Comparison of ENCODE assay signal across 1 cellular context in the genomic region with DNA sequence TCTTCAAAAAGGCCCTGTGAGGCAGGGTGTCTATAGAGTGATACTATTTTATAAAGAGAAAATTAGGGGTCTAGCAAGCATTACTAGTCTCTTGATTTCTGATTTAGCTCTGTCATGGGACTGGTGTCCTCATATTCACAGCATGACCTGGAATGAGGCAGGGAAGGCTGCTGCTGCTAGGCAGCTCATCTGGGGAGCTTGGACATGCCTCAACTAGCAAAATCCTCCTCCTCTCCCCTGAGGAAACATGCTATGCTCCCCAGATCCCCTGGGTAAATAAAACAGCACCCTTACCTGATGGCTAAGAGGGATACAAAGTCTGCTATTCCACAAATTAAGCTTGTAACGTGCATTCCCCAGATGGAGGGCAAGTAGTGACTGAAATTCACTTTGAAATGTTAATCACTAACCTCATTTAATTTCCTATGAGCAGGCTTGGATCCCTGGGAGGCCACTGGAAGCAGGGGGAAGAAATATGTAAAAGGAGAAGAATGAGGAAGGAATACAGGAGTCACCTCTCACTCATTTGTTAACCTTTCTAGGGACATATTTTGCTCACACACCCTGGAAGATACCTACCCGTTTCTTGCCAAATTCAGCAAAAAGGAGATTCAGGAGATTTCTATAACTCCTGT.
TF ChIP-seq lines count a peak whose summit lies in the region.

No MANE protein-coding gene starts in this region.

TF ChIP-seq in H1, 55 proteins besides CTCF, POLR2A, EP300 and RAD21 (continued from another document):
- TF ChIP-seq, protein P1, sequence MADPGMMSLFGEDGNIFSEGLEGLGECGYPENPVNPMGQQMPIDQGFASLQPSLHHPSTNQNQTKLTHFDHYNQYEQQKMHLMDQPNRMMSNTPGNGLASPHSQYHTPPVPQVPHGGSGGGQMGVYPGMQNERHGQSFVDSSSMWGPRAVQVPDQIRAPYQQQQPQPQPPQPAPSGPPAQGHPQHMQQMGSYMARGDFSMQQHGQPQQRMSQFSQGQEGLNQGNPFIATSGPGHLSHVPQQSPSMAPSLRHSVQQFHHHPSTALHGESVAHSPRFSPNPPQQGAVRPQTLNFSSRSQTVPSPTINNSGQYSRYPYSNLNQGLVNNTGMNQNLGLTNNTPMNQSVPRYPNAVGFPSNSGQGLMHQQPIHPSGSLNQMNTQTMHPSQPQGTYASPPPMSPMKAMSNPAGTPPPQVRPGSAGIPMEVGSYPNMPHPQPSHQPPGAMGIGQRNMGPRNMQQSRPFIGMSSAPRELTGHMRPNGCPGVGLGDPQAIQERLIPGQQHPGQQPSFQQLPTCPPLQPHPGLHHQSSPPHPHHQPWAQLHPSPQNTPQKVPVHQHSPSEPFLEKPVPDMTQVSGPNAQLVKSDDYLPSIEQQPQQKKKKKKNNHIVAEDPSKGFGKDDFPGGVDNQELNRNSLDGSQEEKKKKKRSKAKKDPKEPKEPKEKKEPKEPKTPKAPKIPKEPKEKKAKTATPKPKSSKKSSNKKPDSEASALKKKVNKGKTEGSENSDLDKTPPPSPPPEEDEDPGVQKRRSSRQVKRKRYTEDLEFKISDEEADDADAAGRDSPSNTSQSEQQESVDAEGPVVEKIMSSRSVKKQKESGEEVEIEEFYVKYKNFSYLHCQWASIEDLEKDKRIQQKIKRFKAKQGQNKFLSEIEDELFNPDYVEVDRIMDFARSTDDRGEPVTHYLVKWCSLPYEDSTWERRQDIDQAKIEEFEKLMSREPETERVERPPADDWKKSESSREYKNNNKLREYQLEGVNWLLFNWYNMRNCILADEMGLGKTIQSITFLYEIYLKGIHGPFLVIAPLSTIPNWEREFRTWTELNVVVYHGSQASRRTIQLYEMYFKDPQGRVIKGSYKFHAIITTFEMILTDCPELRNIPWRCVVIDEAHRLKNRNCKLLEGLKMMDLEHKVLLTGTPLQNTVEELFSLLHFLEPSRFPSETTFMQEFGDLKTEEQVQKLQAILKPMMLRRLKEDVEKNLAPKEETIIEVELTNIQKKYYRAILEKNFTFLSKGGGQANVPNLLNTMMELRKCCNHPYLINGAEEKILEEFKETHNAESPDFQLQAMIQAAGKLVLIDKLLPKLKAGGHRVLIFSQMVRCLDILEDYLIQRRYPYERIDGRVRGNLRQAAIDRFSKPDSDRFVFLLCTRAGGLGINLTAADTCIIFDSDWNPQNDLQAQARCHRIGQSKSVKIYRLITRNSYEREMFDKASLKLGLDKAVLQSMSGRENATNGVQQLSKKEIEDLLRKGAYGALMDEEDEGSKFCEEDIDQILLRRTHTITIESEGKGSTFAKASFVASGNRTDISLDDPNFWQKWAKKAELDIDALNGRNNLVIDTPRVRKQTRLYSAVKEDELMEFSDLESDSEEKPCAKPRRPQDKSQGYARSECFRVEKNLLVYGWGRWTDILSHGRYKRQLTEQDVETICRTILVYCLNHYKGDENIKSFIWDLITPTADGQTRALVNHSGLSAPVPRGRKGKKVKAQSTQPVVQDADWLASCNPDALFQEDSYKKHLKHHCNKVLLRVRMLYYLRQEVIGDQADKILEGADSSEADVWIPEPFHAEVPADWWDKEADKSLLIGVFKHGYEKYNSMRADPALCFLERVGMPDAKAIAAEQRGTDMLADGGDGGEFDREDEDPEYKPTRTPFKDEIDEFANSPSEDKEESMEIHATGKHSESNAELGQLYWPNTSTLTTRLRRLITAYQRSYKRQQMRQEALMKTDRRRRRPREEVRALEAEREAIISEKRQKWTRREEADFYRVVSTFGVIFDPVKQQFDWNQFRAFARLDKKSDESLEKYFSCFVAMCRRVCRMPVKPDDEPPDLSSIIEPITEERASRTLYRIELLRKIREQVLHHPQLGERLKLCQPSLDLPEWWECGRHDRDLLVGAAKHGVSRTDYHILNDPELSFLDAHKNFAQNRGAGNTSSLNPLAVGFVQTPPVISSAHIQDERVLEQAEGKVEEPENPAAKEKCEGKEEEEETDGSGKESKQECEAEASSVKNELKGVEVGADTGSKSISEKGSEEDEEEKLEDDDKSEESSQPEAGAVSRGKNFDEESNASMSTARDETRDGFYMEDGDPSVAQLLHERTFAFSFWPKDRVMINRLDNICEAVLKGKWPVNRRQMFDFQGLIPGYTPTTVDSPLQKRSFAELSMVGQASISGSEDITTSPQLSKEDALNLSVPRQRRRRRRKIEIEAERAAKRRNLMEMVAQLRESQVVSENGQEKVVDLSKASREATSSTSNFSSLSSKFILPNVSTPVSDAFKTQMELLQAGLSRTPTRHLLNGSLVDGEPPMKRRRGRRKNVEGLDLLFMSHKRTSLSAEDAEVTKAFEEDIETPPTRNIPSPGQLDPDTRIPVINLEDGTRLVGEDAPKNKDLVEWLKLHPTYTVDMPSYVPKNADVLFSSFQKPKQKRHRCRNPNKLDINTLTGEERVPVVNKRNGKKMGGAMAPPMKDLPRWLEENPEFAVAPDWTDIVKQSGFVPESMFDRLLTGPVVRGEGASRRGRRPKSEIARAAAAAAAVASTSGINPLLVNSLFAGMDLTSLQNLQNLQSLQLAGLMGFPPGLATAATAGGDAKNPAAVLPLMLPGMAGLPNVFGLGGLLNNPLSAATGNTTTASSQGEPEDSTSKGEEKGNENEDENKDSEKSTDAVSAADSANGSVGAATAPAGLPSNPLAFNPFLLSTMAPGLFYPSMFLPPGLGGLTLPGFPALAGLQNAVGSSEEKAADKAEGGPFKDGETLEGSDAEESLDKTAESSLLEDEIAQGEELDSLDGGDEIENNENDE (IDR thresholded peaks at IDR 0.05; ENCODE audit: insufficient replicate concordance, low read length) = no peak
- no peak for TF ChIP-seq SIN3A (conservative IDR thresholded peaks at IDR 0.05 in 1 of 2, IDR thresholded peaks at IDR 0.05 in 1 of 2; ENCODE audit: low read depth in 1 of 2, low read length in 2 of 2)
